ENCODE assay signal across 11 cellular contexts in genomic region chr20:47540443-47541354, GRCh38. TPM values are rescaled to one million over a fixed set of nuclear protein-coding genes. Genes with fewer than 3 reads are reported as not detected.
DNase-seq lines count a peak whose midpoint lies in the region; ATAC-seq and TF ChIP-seq lines count a peak whose summit lies in the region.
"Had no signal": no experiment of that assay in that cellular context is flagged by ENCODE, and none has a peak within 500 bp of the region (broad histone marks: within the 10 kb centered on the region; RNA-seq: fewer than 3 reads in every experiment).

No MANE protein-coding gene starts in this region.

- H3K36me3 Mint-ChIP-seq in Calu3 (ENCODE audit: insufficient read depth, unreplicated experiment), result peaks cover 25% of the 10 kb centered on the region
- H3K36me3 Mint-ChIP-seq in activated CD8-positive, alpha-beta T cell treated with anti-CD3 and anti-CD28 coated beads for 36 hours (ENCODE audit: low read depth), result peaks cover 34% of the 10 kb centered on the region
- peaks cover 29% of the 10 kb centered on the region for H3K36me3 Mint-ChIP-seq in nephron progenitor cell (ENCODE audit: low read depth)
- no peaks in the 10 kb centered on the region for H3K36me3 Mint-ChIP-seq in endothelial cell (ENCODE audit: low read depth, unreplicated experiment)

- BruUV-seq in Calu3 (replicated peaks; lab: Mats Ljungman, UMichigan), result no TSS peak

- CTCF ChIA-PET in Calu3 (lab: Charles Lee), result interaction anchor here (1.0 to 1.2 kb wide), 2 partner anchors 12 to 47 kb away, joined by 3 read pairs; no protein-coding TSS in a partner anchor
- CTCF ChIA-PET in activated CD8-positive, alpha-beta T cell treated with anti-CD3 and anti-CD28 coated beads for 36 hours (lab: Charles Lee), result interaction anchor here (2.6 kb wide), 1 partner anchor 157 kb away, joined by 9 read pairs; no protein-coding TSS in a partner anchor

- intact Hi-C loops in Calu3 (cut with micrococcal nuclease; ENCODE audit: unreplicated experiment), result no loop called here
- intact Hi-C loops in activated CD8-positive, alpha-beta T cell treated with anti-CD3 and anti-CD28 coated beads for 36 hours (cut with micrococcal nuclease), result no loop called here

- H3K27ac Mint-ChIP-seq in Calu3 (ENCODE audit: unreplicated experiment), result peak overlapping the region; percentile 74
- H3K27ac Mint-ChIP-seq in activated CD8-positive, alpha-beta T cell treated with anti-CD3 and anti-CD28 coated beads for 36 hours, result peak overlapping the region; percentile 60
- H3K27ac Mint-ChIP-seq in nephron progenitor cell, result peak overlapping the region; percentile 3
- H3K27ac Mint-ChIP-seq in endothelial cell (ENCODE audit: unreplicated experiment), result no peak overlapping the region

- H3K27me3 Mint-ChIP-seq in Calu3 (ENCODE audit: unreplicated experiment) (no peaks in the 10 kb centered on the region), nephron progenitor cell (ENCODE audit: low read depth, poor library complexity) (no peaks in the 10 kb centered on the region), endothelial cell (ENCODE audit: unreplicated experiment) (no peaks in the 10 kb centered on the region)
- H3K27me3 Mint-ChIP-seq in activated CD8-positive, alpha-beta T cell treated with anti-CD3 and anti-CD28 coated beads for 36 hours, result no peaks in the 10 kb centered on the region
- H3K27me3 Mint-ChIP-seq: brain had no signal

- H3K4me3 Mint-ChIP-seq in Calu3 (ENCODE audit: low read depth, unreplicated experiment), result no peak overlapping the region
- H3K4me3 Mint-ChIP-seq in activated CD8-positive, alpha-beta T cell treated with anti-CD3 and anti-CD28 coated beads for 36 hours, result no peak overlapping the region
- no peak overlapping the region for H3K4me3 Mint-ChIP-seq in nephron progenitor cell
- no peak overlapping the region for H3K4me3 Mint-ChIP-seq in endothelial cell (ENCODE audit: unreplicated experiment)
- H3K4me3 Mint-ChIP-seq: brain had no signal

- POLR2A ChIA-PET in activated CD8-positive, alpha-beta T cell treated with anti-CD3 and anti-CD28 coated beads for 36 hours (lab: Charles Lee), result no interaction called here

- H3K9me3 Mint-ChIP-seq in Calu3 (ENCODE audit: low read depth, unreplicated experiment), result no peaks in the 10 kb centered on the region
- H3K9me3 Mint-ChIP-seq in activated CD8-positive, alpha-beta T cell treated with anti-CD3 and anti-CD28 coated beads for 36 hours, result no peaks in the 10 kb centered on the region
- no peaks in the 10 kb centered on the region for H3K9me3 Mint-ChIP-seq in nephron progenitor cell
- H3K9me3 Mint-ChIP-seq in endothelial cell (ENCODE audit: unreplicated experiment), result no peaks in the 10 kb centered on the region

- DNase-seq in Calu3, result peak; percentile 19
- peak; percentile 17 for DNase-seq in LoVo (ENCODE audit: low spot score)
- peak; percentile 41 for DNase-seq in activated CD8-positive, alpha-beta T cell treated with anti-CD3 and anti-CD28 coated beads for 36 hours
- DNase-seq in nephron progenitor cell, result no peak
- DNase-seq in mesenteric fat pad (ENCODE audit: low spot score), result no peak
- DNase-seq in COR-L47 (lab: John Stamatoyannopoulos, UW), result no peak
- no peak for DNase-seq in endothelial cell (ENCODE audit: low spot score)
- DNase-seq in midbrain (lab: John Stamatoyannopoulos, UW), result no peak
- DNase-seq: NCI-H1436, T-helper 9 cell had no signal

- H3K4me1 Mint-ChIP-seq in Calu3 (ENCODE audit: low read depth, unreplicated experiment) (peaks cover 51% of the 10 kb centered on the region), nephron progenitor cell (peaks cover 50% of the 10 kb centered on the region), endothelial cell (ENCODE audit: unreplicated experiment) (peaks cover 10% of the 10 kb centered on the region)
- H3K4me1 Mint-ChIP-seq in activated CD8-positive, alpha-beta T cell treated with anti-CD3 and anti-CD28 coated beads for 36 hours (ENCODE audit: low read depth), result peaks cover 71% of the 10 kb centered on the region

- no peak for TF ChIP-seq CTCF in Calu3 (IDR thresholded peaks at IDR 0.05; ENCODE audit: unreplicated experiment)
- TF ChIP-seq CTCF in activated CD8-positive, alpha-beta T cell treated with anti-CD3 and anti-CD28 coated beads for 36 hours (IDR thresholded peaks at IDR 0.05), result no peak
- TF ChIP-seq CTCF in nephron progenitor cell (IDR thresholded peaks at IDR 0.05), result no peak
- TF ChIP-seq CTCF in endothelial cell (IDR thresholded peaks at IDR 0.05; ENCODE audit: unreplicated experiment), result no peak

- ATAC-seq in activated CD8-positive, alpha-beta T cell treated with anti-CD3 and anti-CD28 coated beads for 36 hours, result peak; percentile 55

RNA-seq across cellular contexts. Expression of gene NCOA3, which starts 39.0 kb away (rescaled TPM):
- total RNA-seq in Calu3 (2022) (60.3 and 63.8 TPM in 2 replicates), mesenteric fat pad (37.0 TPM), endothelial cell (ENCODE audit: unreplicated experiment) (54.8 TPM)
- total RNA-seq in activated CD8-positive, alpha-beta T cell treated with anti-CD3 and anti-CD28 coated beads for 36 hours, result 10 to 100 TPM; 66.2 to 73.7 TPM

Comparison
In these comparisons a context has a peak if more than half of its experiments do, and no peak if none do; other contexts are left out.
1. DNase-seq: peak in Calu3 (single experiment), LoVo (single experiment) and activated CD8-positive, alpha-beta T cell treated with anti-CD3 and anti-CD28 coated beads for 36 hours (single experiment); none in nephron progenitor cell (single experiment), mesenteric fat pad (single experiment), COR-L47 (single experiment), endothelial cell (single experiment) and midbrain (single experiment).